Comparison of ENCODE assay signal across 8 cellular contexts in genomic region chr19:4007021-4007835, GRCh38. TPM values are rescaled to one million over a fixed set of nuclear protein-coding genes. Genes with fewer than 3 reads are reported as not detected.
A peak's percentile ranks its signal among the peaks of the same experiment; 100 is the strongest.
DNase-seq lines count a peak whose midpoint lies in the region; ATAC-seq and TF ChIP-seq lines count a peak whose summit lies in the region.

PIAS4 (plus strand) TSS chr19:4007736; CDS start chr19:4007761, 25 bp downstream.

- in situ Hi-C loops in KBM-7 (cut with MboI; ENCODE audit: low pct_unique_long_range_greater_than_20kb, low sequenced_read_pairs), result no loop called here

- BruUV-seq in PC-9 (replicated peaks; lab: Mats Ljungman, UMichigan), result no TSS peak

- peaks cover 29% of the 10 kb centered on the region for H3K4me1 Mint-ChIP-seq in activated T-cell treated with anti-CD3 and anti-CD28 coated beads, Interleukin-2, amount 50 U/mL, for 4 hours (ENCODE audit: low read depth)

- no peaks in the 10 kb centered on the region for H3K9me3 ChIP-seq in PC-9 (ENCODE audit: insufficient read depth, low read depth)
- H3K9me3 ChIP-seq in muscle layer of duodenum (ENCODE audit: control insufficient read depth in 1 of 2, low read length in 2 of 2), result no peaks in the 10 kb centered on the region

- H2AFZ ChIP-seq in PC-9, result peak within 1 kb of the TSS; percentile 79

- peaks cover 21% of the 10 kb centered on the region for H3K79me2 ChIP-seq in PC-9 (ENCODE audit: low read depth)

- H3K27ac ChIP-seq in PC-9 (no peak within 1 kb of the TSS), muscle layer of duodenum (ENCODE audit: low read length) (peak within 1 kb of the TSS; percentile 63)

- no peak for TF ChIP-seq CTCF in PC-9 (conservative IDR thresholded peaks at IDR 0.05)

- H3K36me3 ChIP-seq in PC-9 (ENCODE audit: low read depth) (no peaks in the 10 kb centered on the region), muscle layer of duodenum (ENCODE audit: control insufficient read depth in 1 of 2, insufficient read depth in 2 of 2, low read length in 2 of 2) (no peaks in the 10 kb centered on the region)

- no peaks in the 10 kb centered on the region for H4K20me1 ChIP-seq in PC-9 (ENCODE audit: insufficient read depth)

- peak within 1 kb of the TSS; percentile 89 for H3K4me2 ChIP-seq in PC-9

- no peaks in the 10 kb centered on the region for H3K9me2 ChIP-seq in PC-9 (ENCODE audit: insufficient read depth)

- peak within 1 kb of the TSS; percentile 85 for H3K4me3 Mint-ChIP-seq in activated T-cell treated with anti-CD3 and anti-CD28 coated beads, Interleukin-2, amount 50 U/mL, for 4 hours

- intact Hi-C loops in PC-9 (cut with micrococcal nuclease; ENCODE audit: unreplicated experiment), result no loop called here

- H3K27me3 Mint-ChIP-seq in activated T-cell treated with anti-CD3 and anti-CD28 coated beads, Interleukin-2, amount 50 U/mL, for 4 hours (ENCODE audit: low read depth), result no peaks in the 10 kb centered on the region

- no peaks in the 10 kb centered on the region for H3K9me3 Mint-ChIP-seq in activated T-cell treated with anti-CD3 and anti-CD28 coated beads, Interleukin-2, amount 50 U/mL, for 4 hours

- H3K27me3 ChIP-seq in PC-9 (ENCODE audit: insufficient read depth, low read depth) (no peaks in the 10 kb centered on the region), muscle layer of duodenum (ENCODE audit: low read depth, low read length) (no peaks in the 10 kb centered on the region)

- no peaks in the 10 kb centered on the region for H3K4me1 ChIP-seq in PC-9 (replicated peaks; ENCODE audit: insufficient read depth)
- peaks cover 12 to 41% of the 10 kb centered on the region in 2 donors for H3K4me1 ChIP-seq in muscle layer of duodenum (ENCODE audit: control insufficient read depth in 1 of 2, insufficient read depth in 2 of 2, low read length in 2 of 2)

- ATAC-seq in GM21619 (IDR thresholded peaks at IDR 0.05; ENCODE audit: unreplicated experiment) (peak; percentile 71), esophagus mucosa (peak; percentile 95)
- peak; percentile 94 to 95 for ATAC-seq in activated T-cell treated with anti-CD3 and anti-CD28 coated beads, Interleukin-2, amount 50 U/mL, for 4 hours

- DNase-seq in DMS153 (lab: John Stamatoyannopoulos, UW) (peak; percentile 91), KBM-7 (peak; percentile 95), PC-9 (peak; percentile 72 to 91)
- peak; percentile 97 for DNase-seq in activated T-cell treated with anti-CD3 and anti-CD28 coated beads, Interleukin-2, amount 50 U/mL, for 4 hours
- peak; percentile 88 to 96 for DNase-seq in stimulated activated CD8-positive, alpha-beta memory T cell treated with anti-CD3 and anti-CD28 coated beads, Interleukin-7, amount 100 ng/mL, for 4 hours (ENCODE audit: low read depth in 2 of 2)

- POLR2A ChIA-PET in PC-9 (lab: Charles Lee; ENCODE audit: unreplicated experiment), result interaction anchor here (0.6 kb wide), 1 partner anchor 528 kb away, joined by 4 read pairs; the partner anchor contains the start of gene PLIN5

- CTCF ChIA-PET in PC-9 (lab: Charles Lee), result interaction anchor here (0.5 to 0.7 kb wide), 3 partner anchors 19 to 134 kb away, joined by 3 to 7 read pairs (median 5); no protein-coding TSS in a partner anchor

- H3F3A ChIP-seq in PC-9 (ENCODE audit: insufficient read depth, low read depth), result no peaks in the 10 kb centered on the region

- H3K4me3 ChIP-seq in PC-9 (peak within 1 kb of the TSS; percentile 90), muscle layer of duodenum (ENCODE audit: low read depth in 1 of 2, low read length in 2 of 2) (peak within 1 kb of the TSS; percentile 78 to 95)

- no peaks in the 10 kb centered on the region for H3K36me3 Mint-ChIP-seq in activated T-cell treated with anti-CD3 and anti-CD28 coated beads, Interleukin-2, amount 50 U/mL, for 4 hours (ENCODE audit: insufficient read depth)

RNA-seq across cellular contexts. Expression of gene PIAS4, which starts in this region (rescaled TPM):
- 25.5 and 26.5 TPM in 2 replicates for total RNA-seq in PC-9 (2021)
- 10 to 100 TPM; 33.9 to 37.0 (median 35.3) TPM for total RNA-seq in activated T-cell treated with anti-CD3 and anti-CD28 coated beads, Interleukin-2, amount 50 U/mL, for 4 hours
- total RNA-seq in esophagus mucosa, result 19.3 TPM
